ENCODE assay signal across 21 cellular contexts in the genomic region with DNA sequence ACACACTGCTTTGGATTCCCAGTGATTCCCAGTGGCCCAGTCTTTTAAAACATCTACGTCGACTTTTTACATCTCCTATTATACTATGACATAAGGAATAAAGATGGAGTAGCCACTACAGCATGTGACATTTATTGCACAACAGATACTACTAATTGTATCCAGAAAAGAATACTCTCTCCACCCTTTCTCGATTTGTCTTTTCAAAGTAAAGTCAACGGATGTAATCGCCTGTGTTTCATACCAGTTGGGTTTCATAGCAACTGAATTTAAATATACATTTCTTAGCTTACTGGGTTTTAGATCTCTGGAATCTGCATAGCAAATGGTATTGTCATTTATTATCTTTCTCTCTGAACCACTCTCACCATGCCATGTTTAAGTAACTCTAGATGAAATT.
"Had no signal": no experiment of that assay in that cellular context is flagged by ENCODE, and none has a peak within 500 bp of the region (broad histone marks: within the 10 kb centered on the region; RNA-seq: fewer than 3 reads in every experiment).

No MANE protein-coding gene starts in this region.

- H3K27ac Mint-ChIP-seq: activated CD4-positive, alpha-beta T cell treated with anti-CD3 and anti-CD28 coated beads, Interleukin-2, amount 10 ng/mL, durations not matched to agents 7 days and 5 days; activated CD8-positive, alpha-beta T cell treated with anti-CD3 and anti-CD28 coated beads, Interleukin-2, amount 10 ng/mL, durations not matched to agents 7 days and 5 days; activated naive CD4-positive, alpha-beta T cell treated with anti-CD3 and anti-CD28 coated beads for 36 hours; activated T-cell treated with anti-CD3 and anti-CD28 coated beads, Interleukin-2, amount 50 U/mL, for 24 hours; stimulated activated naive CD8-positive, alpha-beta T cell treated with anti-CD3 and anti-CD28 coated beads, Interleukin-15, amount 100 ng/mL, for 72 hours had no signal

- H3K4me1 ChIP-seq: breast epithelium, left lung had no signal

- DNase-seq: activated CD4-positive, alpha-beta T cell treated with anti-CD3 and anti-CD28 coated beads, Interleukin-2, amount 10 ng/mL, durations not matched to agents 7 days and 5 days; activated CD4-positive, CD25-positive, alpha-beta regulatory T cell; activated CD8-positive, alpha-beta T cell treated with anti-CD3 and anti-CD28 coated beads, Interleukin-2, amount 10 ng/mL, durations not matched to agents 7 days and 5 days; activated naive CD4-positive, alpha-beta T cell treated with anti-CD3 and anti-CD28 coated beads for 36 hours; activated T-cell treated with anti-CD3 and anti-CD28 coated beads, Interleukin-2, amount 50 U/mL, for 24 hours; aorta; erythroblast; heart right ventricle; left lung; midbrain; ovary; psoas muscle; right cardiac atrium; stimulated activated CD4-positive, alpha-beta T cell treated with anti-CD3 and anti-CD28 coated beads, Interleukin-15, amount 100 ng/mL, for 24 hours; stimulated activated CD4-positive, alpha-beta T cell treated with anti-CD3 and anti-CD28 coated beads, Interleukin-2, amount 100 ng/mL, for 48 hours; stimulated activated naive CD8-positive, alpha-beta T cell treated with anti-CD3 and anti-CD28 coated beads, Interleukin-15, amount 100 ng/mL, for 72 hours; T1000; upper lobe of left lung had no signal

- H3K27ac ChIP-seq: breast epithelium, coronary artery, heart right ventricle, left lung, ovary, psoas muscle, skin epidermis, upper lobe of left lung had no signal

- H3K4me3 Mint-ChIP-seq: activated CD4-positive, alpha-beta T cell treated with anti-CD3 and anti-CD28 coated beads, Interleukin-2, amount 10 ng/mL, durations not matched to agents 7 days and 5 days; activated CD8-positive, alpha-beta T cell treated with anti-CD3 and anti-CD28 coated beads, Interleukin-2, amount 10 ng/mL, durations not matched to agents 7 days and 5 days; activated naive CD4-positive, alpha-beta T cell treated with anti-CD3 and anti-CD28 coated beads for 36 hours; activated T-cell treated with anti-CD3 and anti-CD28 coated beads, Interleukin-2, amount 50 U/mL, for 24 hours; stimulated activated naive CD8-positive, alpha-beta T cell treated with anti-CD3 and anti-CD28 coated beads, Interleukin-15, amount 100 ng/mL, for 72 hours had no signal

- H3K9me3 ChIP-seq: breast epithelium, heart right ventricle, left lung, ovary, psoas muscle, upper lobe of left lung had no signal

- H3K36me3 ChIP-seq: breast epithelium, heart right ventricle, left lung, ovary, upper lobe of left lung had no signal

- H3K4me1 Mint-ChIP-seq: activated CD4-positive, alpha-beta T cell treated with anti-CD3 and anti-CD28 coated beads, Interleukin-2, amount 10 ng/mL, durations not matched to agents 7 days and 5 days; stimulated activated naive CD8-positive, alpha-beta T cell treated with anti-CD3 and anti-CD28 coated beads, Interleukin-15, amount 100 ng/mL, for 72 hours had no signal

- H3K4me3 ChIP-seq: breast epithelium, coronary artery, heart right ventricle, left lung, ovary, psoas muscle, skin epidermis, upper lobe of left lung had no signal

- H3K27me3 ChIP-seq: breast epithelium, heart right ventricle, left lung, ovary, upper lobe of left lung had no signal
